2 cellular contexts compared by ENCODE assay signal in genomic region chr1:16632044-16632850, GRCh38. TPM values are rescaled to one million over a fixed set of nuclear protein-coding genes. Genes with fewer than 3 reads are reported as not detected.
"Had no signal": no experiment of that assay in that cellular context is flagged by ENCODE, and none has a peak within 500 bp of the region (broad histone marks: within the 10 kb centered on the region; RNA-seq: fewer than 3 reads in every experiment).

No MANE protein-coding gene starts in this region.

RNA-seq across cellular contexts. Expression of gene RNU1-3, which starts 34.5 kb away (rescaled TPM):
- polyA plus RNA-seq: mammary epithelial cell, neural cell had no signal
